2 cellular contexts compared by ENCODE assay signal in genomic region chr10:82889703-82890102, GRCh38.
TF ChIP-seq lines count a peak whose summit lies in the region.

No MANE protein-coding gene starts in this region.

TF ChIP-seq in GM23338, 12 proteins besides CTCF, POLR2A, EP300 and RAD21:
- TF ChIP-seq JUNB (IDR thresholded peaks at IDR 0.05; ENCODE audit: unreplicated experiment) (no peak), EZH2 (IDR thresholded peaks at IDR 0.05; ENCODE audit: low read depth, unreplicated experiment) (no peak), CREB1 (CRISPR knock-in tag; IDR thresholded peaks at IDR 0.05; ENCODE audit: low read depth) (no peak)

TF ChIP-seq in GM12878, 131 proteins besides CTCF, POLR2A, EP300 and RAD21:
- TF ChIP-seq SIX5 (IDR thresholded peaks at IDR 0.05; ENCODE audit: low read depth, low read length, severe bottlenecking): no peak
- TF ChIP-seq RFX5 (IDR thresholded peaks at IDR 0.05; ENCODE audit: low read depth, low read length): no peak
- TF ChIP-seq SUZ12 (IDR thresholded peaks at IDR 0.05; ENCODE audit: unreplicated experiment): no peak
- no peak for TF ChIP-seq NKRF (conservative IDR thresholded peaks at IDR 0.05)
- TF ChIP-seq ETV6 (conservative IDR thresholded peaks at IDR 0.05 in 1 of 2, IDR thresholded peaks at IDR 0.05 in 1 of 2; ENCODE audit: borderline replicate concordance in 1 of 2, low read depth in 1 of 2): no peak
